ENCODE assay signal across 10 cellular contexts in the genomic region with DNA sequence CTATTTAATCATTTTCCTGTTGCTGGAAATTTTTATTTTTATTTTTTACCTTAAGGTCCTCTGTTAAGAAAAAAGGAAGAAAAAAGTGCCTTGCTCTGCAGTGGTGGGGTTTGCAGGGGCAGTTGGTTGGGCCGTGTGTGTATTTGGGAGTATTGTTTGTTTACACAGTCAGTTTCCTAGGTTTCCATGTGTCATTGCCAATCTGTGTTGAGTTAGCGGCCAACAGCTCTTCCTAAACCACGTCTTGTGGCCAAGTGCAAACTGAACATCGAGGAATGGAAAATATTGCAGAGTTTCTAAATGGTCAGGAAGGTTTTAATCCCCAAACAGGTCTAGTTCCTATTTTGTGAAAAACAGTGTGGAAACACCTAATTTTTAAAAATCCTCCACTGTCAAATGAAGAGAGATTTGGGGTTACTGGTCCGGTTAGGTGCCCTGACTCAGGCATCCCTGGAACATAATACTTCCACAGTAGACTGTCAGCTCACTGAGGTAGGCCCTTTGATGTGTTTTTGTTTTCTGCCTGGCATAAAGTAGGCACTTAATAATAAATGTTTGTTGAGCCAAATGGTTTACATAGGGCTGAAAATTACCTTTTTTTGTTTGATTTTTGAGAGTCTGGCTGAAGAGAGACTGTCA. TPM values are rescaled to one million over a fixed set of nuclear protein-coding genes. Genes with fewer than 3 reads are reported as not detected.
DNase-seq lines count a peak whose midpoint lies in the region; ATAC-seq and TF ChIP-seq lines count a peak whose summit lies in the region.
"Had no signal": no experiment of that assay in that cellular context is flagged by ENCODE, and none has a peak within 500 bp of the region (broad histone marks: within the 10 kb centered on the region; RNA-seq: fewer than 3 reads in every experiment).

No MANE protein-coding gene starts in this region.

- CTCF ChIA-PET in PC-9 (lab: Charles Lee) = interaction anchor here (0.6 to 0.8 kb wide), 2 partner anchors 27 to 38 kb away, joined by 3 to 4 read pairs; no protein-coding TSS in a partner anchor

- intact Hi-C loops in PC-9 (cut with micrococcal nuclease; ENCODE audit: unreplicated experiment) = no loop called here

- DNase-seq in HFF-Myc (ENCODE audit: extremely low read depth, low read depth) (peak; percentile 72), PC-9 (peak in 1 of 2 experiments; percentile 73), foreskin fibroblast (peak; percentile 57 to 73), NCI-H1048 (lab: John Stamatoyannopoulos, UW) (no peak), ecto neural progenitor cell (ENCODE audit: low spot score) (no peak)
- no peak for DNase-seq in effector CD4-positive, alpha-beta T cell
- DNase-seq: activated naive CD8-positive, alpha-beta T cell treated with anti-CD3 and anti-CD28 coated beads, Interleukin-2, amount 10 ng/mL, durations not matched to agents 7 days and 5 days; MM.1S had no signal

- H3K4me2 ChIP-seq in PC-9 = peak overlapping the region; percentile 37

- H3K27me3 ChIP-seq in PC-9 (ENCODE audit: insufficient read depth, low read depth) = no peaks in the 10 kb centered on the region
- H3K27me3 ChIP-seq in skeletal muscle tissue (ENCODE audit: control insufficient read depth in 3 of 3, insufficient read depth in 3 of 3, low read length in 3 of 3) = no peaks in the 10 kb centered on the region

- H3K4me3 ChIP-seq in HFF-Myc (replicated peaks; ENCODE audit: low read depth, low read length) (no peak overlapping the region), PC-9 (no peak overlapping the region), foreskin fibroblast (ENCODE audit: low read depth in 1 of 2, low read length in 2 of 2) (no peak overlapping the region), skeletal muscle tissue (ENCODE audit: low read length in 3 of 3) (no peak overlapping the region)

- BruUV-seq in PC-9 (replicated peaks; lab: Mats Ljungman, UMichigan) = no TSS peak

- H3K27ac ChIP-seq in PC-9 (no peak overlapping the region), skeletal muscle tissue (ENCODE audit: low read depth, low read length) (peak overlapping the region; percentile 61)

- H3K9me3 ChIP-seq in PC-9 (ENCODE audit: insufficient read depth, low read depth) = no peaks in the 10 kb centered on the region
- no peaks in the 10 kb centered on the region for H3K9me3 ChIP-seq in skeletal muscle tissue (ENCODE audit: control insufficient read depth in 3 of 3, low read length in 3 of 3)

- H4K20me1 ChIP-seq in PC-9 (ENCODE audit: insufficient read depth) = no peaks in the 10 kb centered on the region

- no peaks in the 10 kb centered on the region for H3K9me2 ChIP-seq in PC-9 (ENCODE audit: insufficient read depth)

- POLR2A ChIA-PET in PC-9 (lab: Charles Lee; ENCODE audit: unreplicated experiment) = no interaction called here

- H3F3A ChIP-seq in PC-9 (ENCODE audit: insufficient read depth, low read depth) = peaks cover 19% of the 10 kb centered on the region; the same call in 1 of the 2 replicates

- no peak overlapping the region for H2AFZ ChIP-seq in PC-9

- H3K4me1 ChIP-seq in PC-9 (replicated peaks; ENCODE audit: insufficient read depth) (peaks cover 28% of the 10 kb centered on the region), skeletal muscle tissue (ENCODE audit: control insufficient read depth in 3 of 3, insufficient read depth in 3 of 3, low read length in 3 of 3) (peaks cover 5 to 24% (median 8%) of the 10 kb centered on the region in 3 donors)

- no peak for ATAC-seq in GM19023 (IDR thresholded peaks at IDR 0.05; ENCODE audit: unreplicated experiment)

- peak overlapping the region in 1 of 3 donors; percentile 36 for H3K9ac ChIP-seq in skeletal muscle tissue (ENCODE audit: low read depth in 1 of 3, low read length in 3 of 3)

- H3K36me3 ChIP-seq in PC-9 (ENCODE audit: low read depth) (no peaks in the 10 kb centered on the region), skeletal muscle tissue (ENCODE audit: control insufficient read depth in 3 of 3, insufficient read depth in 3 of 3, low read length in 3 of 3) (no peaks in the 10 kb centered on the region)

- no peaks in the 10 kb centered on the region for H3K79me2 ChIP-seq in PC-9 (ENCODE audit: low read depth)

- TF ChIP-seq CTCF in HFF-Myc (IDR thresholded peaks at IDR 0.05; ENCODE audit: low read depth, low read length, missing control alignments) (no peak), PC-9 (conservative IDR thresholded peaks at IDR 0.05) (no peak), foreskin fibroblast (IDR thresholded peaks at IDR 0.05; ENCODE audit: low read depth, low read length) (no peak)

RNA-seq across cellular contexts. Expression of gene MAMDC2, which starts 37.0 kb away (rescaled TPM):
- 1.7 and 2.7 TPM in 2 replicates for total RNA-seq in PC-9 (2021)
- total RNA-seq in skeletal muscle tissue = 11.0 TPM

Comparison
In these comparisons a context has a peak if more than half of its experiments do, and no peak if none do; other contexts are left out.
1. DNase-seq: peak in HFF-Myc (single experiment) and foreskin fibroblast (2 of 2); none in NCI-H1048 (single experiment), ecto neural progenitor cell (single experiment) and effector CD4-positive, alpha-beta T cell (single experiment).